ENCODE assay signal across 20 cellular contexts in the genomic region with DNA sequence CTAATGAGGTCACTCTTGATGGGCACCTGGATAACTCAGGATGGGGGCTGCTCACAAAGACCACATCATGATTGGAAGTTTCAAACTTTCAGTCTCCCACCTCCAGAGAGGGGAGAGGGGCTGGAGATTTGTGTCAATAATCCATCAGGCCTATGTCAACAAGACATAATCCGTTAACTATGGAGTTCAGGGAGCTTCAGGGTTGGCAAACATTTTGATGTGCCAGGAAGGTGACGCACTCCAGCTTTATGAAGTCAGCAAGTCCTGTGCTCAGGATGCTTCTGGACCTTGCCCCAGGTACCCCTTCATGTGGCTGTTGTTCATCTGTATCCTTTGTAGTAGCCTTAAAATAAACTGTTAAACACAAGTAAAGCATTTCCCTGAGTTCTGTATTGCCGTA. TPM values are rescaled to one million over a fixed set of nuclear protein-coding genes. Genes with fewer than 3 reads are reported as not detected.
DNase-seq lines count a peak whose midpoint lies in the region; TF ChIP-seq lines count a peak whose summit lies in the region.
"Had no signal": no experiment of that assay in that cellular context is flagged by ENCODE, and none has a peak within 500 bp of the region (broad histone marks: within the 10 kb centered on the region; RNA-seq: fewer than 3 reads in every experiment).

No MANE protein-coding gene starts in this region.

- H3K27ac ChIP-seq in breast epithelium (no peak overlapping the region), mammary epithelial cell (ENCODE audit: insufficient read depth, low read depth, low read length) (no peak overlapping the region), hepatocyte (peak overlapping the region; percentile 2), uterus (no peak overlapping the region)
- H3K27ac ChIP-seq: A549; BLaER1 treated with 17β-estradiol and CSF1 and Interleukin-3, amounts not matched to agents 10 nM and 100 nM; GM23248 had no signal

- H4K20me1 ChIP-seq in mammary epithelial cell (ENCODE audit: insufficient read depth, low read length) (no peaks in the 10 kb centered on the region), hepatocyte (ENCODE audit: insufficient read depth, poor library complexity, severe bottlenecking) (no peaks in the 10 kb centered on the region)
- H4K20me1 ChIP-seq: BLaER1 treated with 17β-estradiol and CSF1 and Interleukin-3, amounts not matched to agents 10 nM and 100 nM had no signal

- H3K79me2 ChIP-seq in mammary epithelial cell (ENCODE audit: insufficient read depth, low read length) (no peaks in the 10 kb centered on the region), hepatocyte (no peaks in the 10 kb centered on the region)

- no peaks in the 10 kb centered on the region for H3K27me3 ChIP-seq in breast epithelium
- no peaks in the 10 kb centered on the region for H3K27me3 ChIP-seq in mammary epithelial cell (ENCODE audit: insufficient read depth, low read length)
- H3K27me3 ChIP-seq in hepatocyte: no peaks in the 10 kb centered on the region
- no peaks in the 10 kb centered on the region for H3K27me3 ChIP-seq in uterus
- H3K27me3 ChIP-seq: BE2C; BLaER1 treated with 17β-estradiol and CSF1 and Interleukin-3, amounts not matched to agents 10 nM and 100 nM had no signal

- no peak overlapping the region for H3K4me3 ChIP-seq in breast epithelium
- H3K4me3 ChIP-seq in mammary epithelial cell (replicated peaks in 1 of 3; ENCODE audit: insufficient read depth in 1 of 3, low read depth in 2 of 3, low read length in 3 of 3): no peak overlapping the region
- H3K4me3 ChIP-seq in hepatocyte: no peak overlapping the region
- H3K4me3 ChIP-seq in uterus: no peak overlapping the region
- H3K4me3 ChIP-seq: A549; BLaER1 treated with 17β-estradiol and CSF1 and Interleukin-3, amounts not matched to agents 10 nM and 100 nM; GM23248 had no signal

- CTCF ChIA-PET in MCF 10A (lab: Yijun Ruan, JAX): interaction anchor here (0.9 to 1.5 kb wide), 2 partner anchors 16 to 36 kb away, joined by 4 to 6 read pairs; no protein-coding TSS in a partner anchor
- CTCF ChIA-PET in mammary epithelial cell (lab: Charles Lee; ENCODE audit: low non-redundant PET): no interaction called here

- dilution Hi-C loops in mammary epithelial cell (cut with HindIII; ENCODE audit: low sequenced_read_pairs): no loop called here

- no peak overlapping the region for H3K9ac ChIP-seq in mammary epithelial cell (ENCODE audit: insufficient read depth, low read length)
- H3K9ac ChIP-seq: BLaER1 treated with 17β-estradiol and CSF1 and Interleukin-3, amounts not matched to agents 10 nM and 100 nM; GM23248 had no signal

- BruUV-seq in MCF 10A (replicated peaks; lab: Mats Ljungman, UMichigan) (TSS peak; percentile 71), mammary epithelial cell (replicated peaks; lab: Mats Ljungman, UMichigan) (TSS peak; percentile 52)

- DNase-seq in MCF 10A (ENCODE audit: unreplicated experiment) (no peak), breast epithelium (ENCODE audit: low spot score in 2 of 2) (no peak), NCI-H82 (lab: John Stamatoyannopoulos, UW) (peak; percentile 63), mammary epithelial cell (no peak), hepatocyte (ENCODE audit: low spot score) (no peak), uterus (no peak), cerebellum (ENCODE audit: low spot score) (no peak)
- DNase-seq: 8988T; ACHN; AML-193; BE2C; CD4-positive, alpha-beta T cell; CD8-positive, alpha-beta memory T cell; DMS 273 treated with DMSO at 0.1 percent for 48 hours; DND-41; GM23248; H9 had no signal

- H3K4me3 Mint-ChIP-seq in MCF 10A (ENCODE audit: unreplicated experiment): no peak overlapping the region
- H3K4me3 Mint-ChIP-seq: CD14-positive monocyte; CD4-positive, alpha-beta T cell; CD8-positive, alpha-beta memory T cell; H9 had no signal

- intact Hi-C loops in MCF 10A (cut with micrococcal nuclease) (no loop called here), breast epithelium (cut with DNase I; ENCODE audit: low total_unique reads) (no loop called here), mammary epithelial cell (cut with micrococcal nuclease) (no loop called here), uterus (cut with DNase I; ENCODE audit: low total_unique reads) (no loop called here)

- H3K4me1 ChIP-seq in breast epithelium (no peaks in the 10 kb centered on the region), mammary epithelial cell (ENCODE audit: insufficient read depth, low read length) (no peaks in the 10 kb centered on the region), hepatocyte (ENCODE audit: insufficient read depth) (peaks cover 5% of the 10 kb centered on the region), uterus (no peaks in the 10 kb centered on the region)
- H3K4me1 ChIP-seq: A549; BE2C; BLaER1 treated with 17β-estradiol and CSF1 and Interleukin-3, amounts not matched to agents 10 nM and 100 nM had no signal

- H3K9me2 ChIP-seq in hepatocyte (replicated peaks; ENCODE audit: insufficient read depth): no peaks in the 10 kb centered on the region

- H3K36me3 Mint-ChIP-seq in MCF 10A (ENCODE audit: insufficient read depth, unreplicated experiment): no peaks in the 10 kb centered on the region
- H3K36me3 Mint-ChIP-seq: CD8-positive, alpha-beta memory T cell had no signal

- TF ChIP-seq CTCF in MCF 10A (IDR thresholded peaks at IDR 0.05; ENCODE audit: unreplicated experiment): no peak
- TF ChIP-seq CTCF in breast epithelium (IDR thresholded peaks at IDR 0.05): no peak
- TF ChIP-seq CTCF in mammary epithelial cell (conservative IDR thresholded peaks at IDR 0.05 in 1 of 2, IDR thresholded peaks at IDR 0.05 in 1 of 2; ENCODE audit: extremely low read depth in 1 of 2, insufficient read depth in 1 of 2, low read depth in 1 of 2, low read length in 2 of 2): no peak
- TF ChIP-seq CTCF in hepatocyte (IDR thresholded peaks at IDR 0.05; ENCODE audit: poor library complexity): no peak
- TF ChIP-seq CTCF in uterus (IDR thresholded peaks at IDR 0.05): no peak

- H3K9me3 Mint-ChIP-seq in MCF 10A (ENCODE audit: unreplicated experiment): peaks cover 7% of the 10 kb centered on the region
- H3K9me3 Mint-ChIP-seq: CD4-positive, alpha-beta T cell; H9 had no signal

- H3K4me1 Mint-ChIP-seq in MCF 10A (ENCODE audit: insufficient read depth, unreplicated experiment): peaks cover 5% of the 10 kb centered on the region
- H3K4me1 Mint-ChIP-seq: CD14-positive monocyte; CD8-positive, alpha-beta memory T cell had no signal

- H3K36me3 ChIP-seq in breast epithelium (no peaks in the 10 kb centered on the region), mammary epithelial cell (ENCODE audit: insufficient read depth, low read length) (peaks cover 8% of the 10 kb centered on the region), hepatocyte (replicated peaks; ENCODE audit: insufficient read depth, low read depth) (no peaks in the 10 kb centered on the region), uterus (no peaks in the 10 kb centered on the region)
- H3K36me3 ChIP-seq: BE2C had no signal

- TF ChIP-seq POLR2A in breast epithelium (IDR thresholded peaks at IDR 0.05) (no peak), uterus (IDR thresholded peaks at IDR 0.05) (no peak)

- H3K27me3 Mint-ChIP-seq in MCF 10A (ENCODE audit: insufficient read depth, unreplicated experiment): no peaks in the 10 kb centered on the region

- no peak overlapping the region for H3K27ac Mint-ChIP-seq in MCF 10A (ENCODE audit: low read depth, unreplicated experiment)
- H3K27ac Mint-ChIP-seq: CD4-positive, alpha-beta T cell; CD8-positive, alpha-beta memory T cell; H9 had no signal

- 97% methylated on average over 3 of the region's 3 CpGs for WGBS in mammary epithelial cell (ENCODE audit: low coverage, missing lambda C conversion rate)
- WGBS in hepatocyte (ENCODE audit: low lambda C conversion rate, missing lambda C conversion rate): 79% methylated on average over 3 of the region's 3 CpGs

- POLR2A ChIA-PET in MCF 10A (lab: Yijun Ruan, JAX): no interaction called here

- no peak overlapping the region for H3K4me2 ChIP-seq in mammary epithelial cell (ENCODE audit: insufficient read depth, low read depth, low read length)
- no peak overlapping the region for H3K4me2 ChIP-seq in hepatocyte
- H3K4me2 ChIP-seq: A549; BLaER1 treated with 17β-estradiol and CSF1 and Interleukin-3, amounts not matched to agents 10 nM and 100 nM had no signal

- H3K9me3 ChIP-seq in breast epithelium (no peaks in the 10 kb centered on the region), mammary epithelial cell (replicated peaks; ENCODE audit: insufficient read depth, low read length) (no peaks in the 10 kb centered on the region), hepatocyte (ENCODE audit: low read depth) (no peaks in the 10 kb centered on the region), uterus (no peaks in the 10 kb centered on the region)
- H3K9me3 ChIP-seq: A549, BE2C had no signal

- H2AFZ ChIP-seq in mammary epithelial cell (ENCODE audit: low read depth, low read length) (no peak overlapping the region), hepatocyte (no peak overlapping the region)
- H2AFZ ChIP-seq: GM23248 had no signal

- in situ Hi-C loops in mammary epithelial cell (cut with MboI; ENCODE audit: low sequenced_read_pairs in 2 of 2): no loop called here

RNA-seq across cellular contexts. Expression of a gene that starts 19.0 kb away (rescaled TPM):
- 7.8 and 18.7 TPM in 2 replicates for total RNA-seq in MCF 10A (2022)
- total RNA-seq in breast epithelium: under 1 TPM in 1 of 3 donors, not detected in 2; 0.48 TPM
- total RNA-seq in mammary epithelial cell: 10 to 100 TPM in 1 of 2 donors, under 1 TPM in 1; 0.83 to 18.2 TPM
- 11.2 TPM for polyA plus RNA-seq in mammary epithelial cell
- polyA minus RNA-seq in mammary epithelial cell: 12.9 TPM
- total RNA-seq in hepatocyte: 5.5 and 7.5 TPM in 2 replicates
- polyA plus RNA-seq in hepatocyte: 1.5 and 4.0 TPM in 2 replicates
- 1 to 10 TPM in 1 of 4 donors, under 1 TPM in 1, not detected in 2; 0.73 to 5.5 TPM for total RNA-seq in uterus
- total RNA-seq in cerebellum: 5.3 TPM
